11 cellular contexts compared by ENCODE assay signal in genomic region chr1:29256979-29257804, GRCh38. TPM values are rescaled to one million over a fixed set of nuclear protein-coding genes. Genes with fewer than 3 reads are reported as not detected.
DNase-seq lines count a peak whose midpoint lies in the region; ATAC-seq and TF ChIP-seq lines count a peak whose summit lies in the region.
"Had no signal": no experiment of that assay in that cellular context is flagged by ENCODE, and none has a peak within 500 bp of the region (broad histone marks: within the 10 kb centered on the region; RNA-seq: fewer than 3 reads in every experiment).

No MANE protein-coding gene starts in this region.

- H3K27me3 Mint-ChIP-seq in activated T-helper 17 cell treated with anti-CD3 and anti-CD28 coated beads, Interleukin-2, amount 50 U/mL, for 72 hours, result peaks cover 26% of the 10 kb centered on the region

- H3K4me3 Mint-ChIP-seq in activated T-helper 17 cell treated with anti-CD3 and anti-CD28 coated beads, Interleukin-2, amount 50 U/mL, for 72 hours, result no peak overlapping the region

- peaks cover 8% of the 10 kb centered on the region for H3K4me1 Mint-ChIP-seq in activated T-helper 17 cell treated with anti-CD3 and anti-CD28 coated beads, Interleukin-2, amount 50 U/mL, for 72 hours

- ATAC-seq in left cardiac atrium, result no peak
- no peak for ATAC-seq in activated T-helper 17 cell treated with anti-CD3 and anti-CD28 coated beads, Interleukin-2, amount 50 U/mL, for 72 hours (replicated peaks)
- no peak for ATAC-seq in HG03175 (IDR thresholded peaks at IDR 0.05; ENCODE audit: unreplicated experiment)
- no peak for ATAC-seq in GM18519 (IDR thresholded peaks at IDR 0.05; ENCODE audit: low FRiP score, unreplicated experiment)

- no peak overlapping the region for H3K4me3 ChIP-seq in fibroblast of the aortic adventitia (ENCODE audit: low read depth, low read length)
- H3K4me3 ChIP-seq: dorsolateral prefrontal cortex had no signal

- no peaks in the 10 kb centered on the region for H3K9me3 Mint-ChIP-seq in activated T-helper 17 cell treated with anti-CD3 and anti-CD28 coated beads, Interleukin-2, amount 50 U/mL, for 72 hours

- no peaks in the 10 kb centered on the region for H3K36me3 Mint-ChIP-seq in activated T-helper 17 cell treated with anti-CD3 and anti-CD28 coated beads, Interleukin-2, amount 50 U/mL, for 72 hours (ENCODE audit: low read depth)

- H3K27ac Mint-ChIP-seq in activated T-helper 17 cell treated with anti-CD3 and anti-CD28 coated beads, Interleukin-2, amount 50 U/mL, for 72 hours, result no peak overlapping the region

- intact Hi-C loops in cardiac septum (cut with DNase I), result no loop called here
- intact Hi-C loops in left cardiac atrium (cut with DNase I), result no loop called here

- peak; percentile 7 for TF ChIP-seq CTCF in fibroblast of the aortic adventitia (IDR thresholded peaks at IDR 0.05; ENCODE audit: insufficient read depth, low read length)

- peak; percentile 69 for DNase-seq in cardiac septum (ENCODE audit: low spot score)
- DNase-seq in left cardiac atrium, result no peak
- DNase-seq in NCI-H82 (lab: John Stamatoyannopoulos, UW), result peak; percentile 95
- peak; percentile 69 for DNase-seq in fibroblast of the aortic adventitia (ENCODE audit: low read depth)
- no peak for DNase-seq in activated CD4-positive, alpha-beta T cell treated with anti-CD3 and anti-CD28 coated beads, Interleukin-2, amount 50 U/mL, for 1 hour
- DNase-seq: kidney, SHP77 had no signal

RNA-seq across cellular contexts. Expression of gene PTPRU, which starts 20.9 kb away (rescaled TPM):
- total RNA-seq in cardiac septum (6.6 TPM), left cardiac atrium (10 to 100 TPM; 13.6 to 18.2 TPM), fibroblast of the aortic adventitia (ENCODE audit: low replicate concordance) (25.8 and 36.6 TPM in 2 replicates)
- total RNA-seq in activated T-helper 17 cell treated with anti-CD3 and anti-CD28 coated beads, Interleukin-2, amount 50 U/mL, for 72 hours, result 1 to 10 TPM in 1 of 2 donors, under 1 TPM in 1; 0.99 to 2.1 TPM

RNA-seq across cellular contexts. Expression of gene MECR, which starts 26.5 kb away (rescaled TPM):
- total RNA-seq in cardiac septum (29.9 TPM), left cardiac atrium (10 to 100 TPM; 25.8 to 26.2 TPM), fibroblast of the aortic adventitia (ENCODE audit: low replicate concordance) (17.7 and 23.1 TPM in 2 replicates)
- 10 to 100 TPM; 21.0 to 38.3 TPM for total RNA-seq in activated T-helper 17 cell treated with anti-CD3 and anti-CD28 coated beads, Interleukin-2, amount 50 U/mL, for 72 hours

Comparison
In these comparisons a context has a peak if more than half of its experiments do, and no peak if none do; other contexts are left out.
1. DNase-seq: peak in cardiac septum (single experiment), NCI-H82 (single experiment) and fibroblast of the aortic adventitia (single experiment); none in left cardiac atrium (single experiment) and activated CD4-positive, alpha-beta T cell treated with anti-CD3 and anti-CD28 coated beads, Interleukin-2, amount 50 U/mL, for 1 hour (single experiment).